ENCODE assay signal across 8 cellular contexts in genomic region chr14:64387738-64388532, GRCh38. TPM values are rescaled to one million over a fixed set of nuclear protein-coding genes. Genes with fewer than 3 reads are reported as not detected.
DNase-seq lines count a peak whose midpoint lies in the region; ATAC-seq, FAIRE-seq and TF ChIP-seq lines count a peak whose summit lies in the region.

MTHFD1 (plus strand) TSS chr14:64388353; CDS start chr14:64388428, 75 bp downstream.

- H3K4me3 ChIP-seq in right atrium auricular region, result peak within 1 kb of the TSS; percentile 60 to 62
- peak within 1 kb of the TSS; percentile 89 for H3K4me3 ChIP-seq in psoas muscle

- H3K27me3 ChIP-seq in right atrium auricular region (no peaks in the 10 kb centered on the region), psoas muscle (ENCODE audit: insufficient read depth in 3 of 3, low read length in 2 of 3) (no peaks in the 10 kb centered on the region)

- peak; percentile 99 for FAIRE-seq in urothelium cell line (lab: Jason Lieb, UNC)

- H3K4me1 ChIP-seq in right atrium auricular region (peaks cover 0 to 24% of the 10 kb centered on the region in 2 donors), psoas muscle (peaks cover 22% of the 10 kb centered on the region)

- H3K36me3 ChIP-seq in right atrium auricular region, result peaks cover 6% of the 10 kb centered on the region
- H3K36me3 ChIP-seq in psoas muscle (ENCODE audit: insufficient read depth in 1 of 2, low read depth in 1 of 2), result peaks cover 0 to 14% of the 10 kb centered on the region in 2 donors

- no peaks in the 10 kb centered on the region for H3K9me3 ChIP-seq in right atrium auricular region
- no peaks in the 10 kb centered on the region for H3K9me3 ChIP-seq in psoas muscle

- TF ChIP-seq CTCF in right atrium auricular region (IDR thresholded peaks at IDR 0.05) (no peak), psoas muscle (IDR thresholded peaks at IDR 0.05) (no peak)

- whole genome bisulfite sequencing in psoas muscle, 3 donors, result 0% methylated on average over 57 to 61 of the region's 61 CpGs

- ATAC-seq in GM18499 (IDR thresholded peaks at IDR 0.05; ENCODE audit: insufficient read depth, unreplicated experiment) (peak; percentile 81), HG02943 (IDR thresholded peaks at IDR 0.05; ENCODE audit: low read depth, unreplicated experiment) (peak; percentile 74), psoas muscle (peak; percentile 91 to 95 (median 92))

- H3K27ac ChIP-seq in right atrium auricular region (peak within 1 kb of the TSS; percentile 78 to 82), psoas muscle (peak within 1 kb of the TSS; percentile 87)

- DNase-seq in NCI-H187 treated with DMSO at 0.1 percent for 48 hours (lab: John Stamatoyannopoulos, UW), result peak; percentile 97
- peak; percentile 83 to 100 (median 97) for DNase-seq in anterior cingulate cortex (lab: John Stamatoyannopoulos, UW)
- DNase-seq in right atrium auricular region (ENCODE audit: low spot score), result peak; percentile 99
- peak; percentile 99 to 100 for DNase-seq in psoas muscle
- peak; percentile 100 for DNase-seq in urothelium cell line (ENCODE audit: low spot score)

- intact Hi-C loops in T-helper 2 cell treated with Interferon-gamma antibody and Interleukin-4, amounts not matched to agents 100 ng/mL and 5 ng/mL, for 36 hours (cut with micrococcal nuclease), result loop anchor here (1.0 kb wide), 3 partner anchors 50 to 747 kb away; partner anchors contain the start of genes WDR89 and ZBTB25
- intact Hi-C loops in psoas muscle (cut with DNase I), result loop anchor here in 1 of 2 donors (5.0 kb wide), 1 partner anchor 46 kb away; no protein-coding TSS in a partner anchor

RNA-seq across cellular contexts. Expression of gene MTHFD1, which starts in this region (rescaled TPM):
- total RNA-seq in T-helper 2 cell treated with Interferon-gamma antibody and Interleukin-4, amounts not matched to agents 100 ng/mL and 5 ng/mL, for 36 hours, result 235 and 245 TPM in 2 replicates
- 10 to 100 TPM; 30.5 to 42.8 TPM for total RNA-seq in right atrium auricular region
- total RNA-seq in psoas muscle, result 10 to 100 TPM; 57.4 to 77.4 (median 67.0) TPM
- polyA plus RNA-seq in psoas muscle, result 10 to 100 TPM; 34.7 to 40.5 (median 37.5) TPM

Comparison
In these comparisons a context has a peak if more than half of its experiments do, and no peak if none do; other contexts are left out.
1. Peak in every context shown above with its lines: DNase-seq, ATAC-seq, H3K4me3 ChIP-seq and H3K27ac ChIP-seq.